Comparison of ENCODE assay signal across 25 cellular contexts in genomic region chr12:31880340-31880739, GRCh38.
DNase-seq lines count a peak whose midpoint lies in the region; ATAC-seq and TF ChIP-seq lines count a peak whose summit lies in the region.
"Had no signal": no experiment of that assay in that cellular context is flagged by ENCODE, and none has a peak within 500 bp of the region (broad histone marks: within the 10 kb centered on the region; RNA-seq: fewer than 3 reads in every experiment).

No MANE protein-coding gene starts in this region.

- H3K79me2 ChIP-seq in GM23338 (replicated peaks; ENCODE audit: insufficient read depth): no peaks in the 10 kb centered on the region
- H3K79me2 ChIP-seq: hepatocyte had no signal

- no peak overlapping the region for H3K27ac ChIP-seq in GM23338 (ENCODE audit: low read depth)
- H3K27ac ChIP-seq: body of pancreas, foreskin keratinocyte, hepatocyte, RWPE1 had no signal

- ATAC-seq in natural killer cell (no peak), T-helper 17 cell (no peak), GM23338 (no peak), HG02973 (IDR thresholded peaks at IDR 0.05; ENCODE audit: unreplicated experiment) (no peak)
- no peak for ATAC-seq in natural killer cell treated with Interleukin-12 subunit alpha and Interleukin-12 subunit beta and Interleukin-15 and Interleukin-18, amount 100 ng/mL, for 72 hours
- ATAC-seq: body of pancreas; foreskin keratinocyte; SK-N-SH treated with all-trans-retinoic acid at 6 μM for 48 hours; stimulated activated effector memory CD8-positive, alpha-beta T cell treated with anti-CD3 and anti-CD28 coated beads, Interleukin-12 subunit alpha, Interleukin-12 subunit beta, amount 100 ng/mL, for 72 hours had no signal

- H3K4me1 Mint-ChIP-seq in natural killer cell (peaks cover 30 to 44% of the 10 kb centered on the region in 2 donors), T-helper 17 cell (peaks cover 3% of the 10 kb centered on the region), GM23338 (peaks cover 15% of the 10 kb centered on the region)
- H3K4me1 Mint-ChIP-seq in natural killer cell treated with Interleukin-12 subunit alpha and Interleukin-12 subunit beta and Interleukin-15 and Interleukin-18, amount 100 ng/mL, for 72 hours (ENCODE audit: low read depth in 2 of 2): peaks cover 12 to 34% of the 10 kb centered on the region in 2 donors

- intact Hi-C loops in natural killer cell (cut with micrococcal nuclease): no loop called here

- TF ChIP-seq CTCF in natural killer cell (IDR thresholded peaks at IDR 0.05) (no peak), GM23338 (conservative IDR thresholded peaks at IDR 0.05; ENCODE audit: low read depth in 2 of 2) (no peak)

- no peak overlapping the region for H3K4me2 ChIP-seq in GM23338
- H3K4me2 ChIP-seq: BLaER1 treated with 17β-estradiol and CSF1 and Interleukin-3, amounts not matched to agents 10 nM and 100 nM; hepatocyte had no signal

- no peaks in the 10 kb centered on the region for H3K36me3 ChIP-seq in GM23338 (ENCODE audit: insufficient read depth)

- H3K4me3 ChIP-seq in GM23338: no peak overlapping the region
- H3K4me3 ChIP-seq: BLaER1 treated with 17β-estradiol and CSF1 and Interleukin-3, amounts not matched to agents 10 nM and 100 nM; body of pancreas; hepatocyte; lung had no signal

- H3K36me3 Mint-ChIP-seq in natural killer cell: peaks cover 7% of the 10 kb centered on the region
- peaks cover 19% of the 10 kb centered on the region for H3K36me3 Mint-ChIP-seq in natural killer cell treated with Interleukin-12 subunit alpha and Interleukin-12 subunit beta and Interleukin-15 and Interleukin-18, amount 100 ng/mL, for 72 hours
- no peaks in the 10 kb centered on the region for H3K36me3 Mint-ChIP-seq in T-helper 17 cell (ENCODE audit: low read depth)
- H3K36me3 Mint-ChIP-seq in GM23338 (ENCODE audit: low read depth): peaks cover 10% of the 10 kb centered on the region
- H3K36me3 Mint-ChIP-seq: stimulated activated effector memory CD8-positive, alpha-beta T cell treated with anti-CD3 and anti-CD28 coated beads, Interleukin-12 subunit alpha, Interleukin-12 subunit beta, amount 100 ng/mL, for 72 hours had no signal

- no peak overlapping the region for H2AFZ ChIP-seq in GM23338
- H2AFZ ChIP-seq: hepatocyte had no signal

- H3K27ac Mint-ChIP-seq in natural killer cell (peak overlapping the region; percentile 58 to 81), T-helper 17 cell (peak overlapping the region; percentile 1), GM23338 (no peak overlapping the region)
- peak overlapping the region in 1 of 2 donors; percentile 19 for H3K27ac Mint-ChIP-seq in natural killer cell treated with Interleukin-12 subunit alpha and Interleukin-12 subunit beta and Interleukin-15 and Interleukin-18, amount 100 ng/mL, for 72 hours
- H3K27ac Mint-ChIP-seq: activated T-helper 1 cell treated with anti-CD3 and anti-CD28 coated beads, Interleukin-12 subunit alpha, Interleukin-12 subunit beta, Interleukin-2, Interleukin-4 antibody, amounts not matched to agents 30 ng/mL and 10 ng/mL and 1 ng/mL, durations not matched to agents 14 hours and 24 hours and 36 hours; stimulated activated effector memory CD8-positive, alpha-beta T cell treated with anti-CD3 and anti-CD28 coated beads, Interleukin-12 subunit alpha, Interleukin-12 subunit beta, amount 100 ng/mL, for 72 hours had no signal

- H3K9me2 ChIP-seq in GM23338 (ENCODE audit: insufficient read depth): no peaks in the 10 kb centered on the region

- DNase-seq in natural killer cell: no peak
- DNase-seq in natural killer cell treated with Interleukin-12 subunit alpha and Interleukin-12 subunit beta and Interleukin-15 and Interleukin-18, amount 100 ng/mL, for 72 hours (ENCODE audit: low spot score): no peak
- no peak for DNase-seq in T-helper 17 cell
- peak; percentile 55 for DNase-seq in islet precursor cell
- peak; percentile 34 for DNase-seq in superior temporal gyrus (ENCODE audit: extremely low spot score)
- no peak for DNase-seq in GM23338 (ENCODE audit: low spot score)
- no peak for DNase-seq in COLO829 (ENCODE audit: low spot score)
- DNase-seq: activated naive CD8-positive, alpha-beta T cell treated with anti-CD3 and anti-CD28 coated beads for 36 hours; body of pancreas; dermis blood vessel endothelial cell; DMS53; foreskin keratinocyte; GOT3; KBM-7; MV-4-11; NCI-H1694; NCI-H2227 treated with DMSO at 0.1 percent for 48 hours had no signal

- 0 out of 2 replicates have a peak, but pooled peaks cover 5% of the 10 kb centered on the region for H3F3A ChIP-seq in GM23338 (replicated peaks; ENCODE audit: low read depth)

- H3K4me3 Mint-ChIP-seq in natural killer cell: no peak overlapping the region
- no peak overlapping the region for H3K4me3 Mint-ChIP-seq in natural killer cell treated with Interleukin-12 subunit alpha and Interleukin-12 subunit beta and Interleukin-15 and Interleukin-18, amount 100 ng/mL, for 72 hours
- H3K4me3 Mint-ChIP-seq in T-helper 17 cell: no peak overlapping the region
- H3K4me3 Mint-ChIP-seq in GM23338: no peak overlapping the region
- H3K4me3 Mint-ChIP-seq: activated naive CD8-positive, alpha-beta T cell treated with anti-CD3 and anti-CD28 coated beads for 36 hours; activated T-helper 1 cell treated with anti-CD3 and anti-CD28 coated beads, Interleukin-12 subunit alpha, Interleukin-12 subunit beta, Interleukin-2, Interleukin-4 antibody, amounts not matched to agents 30 ng/mL and 10 ng/mL and 1 ng/mL, durations not matched to agents 14 hours and 24 hours and 36 hours; stimulated activated effector memory CD8-positive, alpha-beta T cell treated with anti-CD3 and anti-CD28 coated beads, Interleukin-12 subunit alpha, Interleukin-12 subunit beta, amount 100 ng/mL, for 72 hours had no signal

- H3K27me3 ChIP-seq in GM23338 (ENCODE audit: insufficient read depth): no peaks in the 10 kb centered on the region
- H3K27me3 ChIP-seq: BLaER1 treated with 17β-estradiol and CSF1 and Interleukin-3, amounts not matched to agents 10 nM and 100 nM; body of pancreas; foreskin keratinocyte; hepatocyte had no signal

- no peaks in the 10 kb centered on the region for H3K9me3 ChIP-seq in T-helper 17 cell (ENCODE audit: control insufficient read depth, low read length, poor library complexity, severe bottlenecking)
- H3K9me3 ChIP-seq: body of pancreas had no signal

- H3K9me3 Mint-ChIP-seq in natural killer cell (peaks cover 3 to 5% of the 10 kb centered on the region in 2 donors), GM23338 (peaks cover 20% of the 10 kb centered on the region)
- H3K9me3 Mint-ChIP-seq in natural killer cell treated with Interleukin-12 subunit alpha and Interleukin-12 subunit beta and Interleukin-15 and Interleukin-18, amount 100 ng/mL, for 72 hours: peaks cover 8% of the 10 kb centered on the region

- peaks cover 19% of the 10 kb centered on the region for H3K4me1 ChIP-seq in GM23338 (ENCODE audit: insufficient read depth)
- H3K4me1 ChIP-seq: body of pancreas, foreskin keratinocyte had no signal

- H4K20me1 ChIP-seq in GM23338 (replicated peaks; ENCODE audit: insufficient read depth): no peaks in the 10 kb centered on the region
- H4K20me1 ChIP-seq: BLaER1 treated with 17β-estradiol and CSF1 and Interleukin-3, amounts not matched to agents 10 nM and 100 nM had no signal

- H3K27me3 Mint-ChIP-seq in natural killer cell (ENCODE audit: low read depth in 2 of 2) (no peaks in the 10 kb centered on the region), T-helper 17 cell (no peaks in the 10 kb centered on the region), GM23338 (ENCODE audit: insufficient read depth, low read depth, poor library complexity) (peaks cover 12% of the 10 kb centered on the region)
- H3K27me3 Mint-ChIP-seq in natural killer cell treated with Interleukin-12 subunit alpha and Interleukin-12 subunit beta and Interleukin-15 and Interleukin-18, amount 100 ng/mL, for 72 hours: no peaks in the 10 kb centered on the region
- H3K27me3 Mint-ChIP-seq: activated naive CD8-positive, alpha-beta T cell treated with anti-CD3 and anti-CD28 coated beads for 36 hours had no signal

TF ChIP-seq in GM23338, 12 proteins besides CTCF, POLR2A, EP300 and RAD21 (continues in another document):
- TF ChIP-seq REST (IDR thresholded peaks at IDR 0.05; ENCODE audit: unreplicated experiment) (no peak), JUNB (IDR thresholded peaks at IDR 0.05; ENCODE audit: unreplicated experiment) (no peak), NANOG (IDR thresholded peaks at IDR 0.05; ENCODE audit: borderline replicate concordance) (no peak), ZNF331 (CRISPR knock-in tag; IDR thresholded peaks at IDR 0.05; ENCODE audit: low read depth) (no peak), CREB1 (CRISPR knock-in tag; IDR thresholded peaks at IDR 0.05; ENCODE audit: low read depth) (no peak), ZNF114 (CRISPR knock-in tag; IDR thresholded peaks at IDR 0.05) (no peak), EZH2 (IDR thresholded peaks at IDR 0.05; ENCODE audit: low read depth, unreplicated experiment) (no peak)

Comparison
In these comparisons a context has a peak if more than half of its experiments do, and no peak if none do; other contexts are left out.
1. DNase-seq: peak in islet precursor cell (single experiment) and superior temporal gyrus (single experiment); none in natural killer cell (single experiment), natural killer cell treated with Interleukin-12 subunit alpha and Interleukin-12 subunit beta and Interleukin-15 and Interleukin-18, amount 100 ng/mL, for 72 hours (single experiment), T-helper 17 cell (0 of 3), GM23338 (single experiment) and COLO829 (single experiment).